8 cellular contexts compared by ENCODE assay signal in genomic region chr5:181241393-181241975, GRCh38. TPM values are rescaled to one million over a fixed set of nuclear protein-coding genes. Genes with fewer than 3 reads are reported as not detected.
DNase-seq lines count a peak whose midpoint lies in the region; FAIRE-seq and TF ChIP-seq lines count a peak whose summit lies in the region.

No MANE protein-coding gene starts in this region.

- H3K4me2 ChIP-seq in H1 (ENCODE audit: insufficient read depth in 1 of 2, low read depth in 2 of 2, low read length in 2 of 2), result peak overlapping the region; percentile 81 to 97

- H2BK12ac ChIP-seq in H1 (ENCODE audit: low read depth, low read length), result no peak overlapping the region

- H3K36me3 ChIP-seq in SJCRH30 (peaks cover 67% of the 10 kb centered on the region), H1 (ENCODE audit: control insufficient read depth in 2 of 4, insufficient read depth in 4 of 4, low read length in 3 of 4) (peaks cover 57 to 68% (median 63%) of the 10 kb centered on the region in 4 experiments), uterus (no peaks in the 10 kb centered on the region)

- TF ChIP-seq RAD21 in H1 (IDR thresholded peaks at IDR 0.05 in 1 of 2, conservative IDR thresholded peaks at IDR 0.05 in 1 of 2; ENCODE audit: low read depth in 2 of 2, low read length in 2 of 2), result no peak

- H3K27me3 Mint-ChIP-seq in osteocyte (ENCODE audit: unreplicated experiment), result no peaks in the 10 kb centered on the region

- H2BK120ac ChIP-seq in H1 (replicated peaks; ENCODE audit: low read depth, low read length), result no peak overlapping the region

- FAIRE-seq in H1 (lab: Jason Lieb, UNC), result no peak

- H3K4ac ChIP-seq in H1 (replicated peaks; ENCODE audit: insufficient read length, low read depth, low read length), result no peak overlapping the region

- H3K4me3 Mint-ChIP-seq in osteocyte (ENCODE audit: unreplicated experiment), result peak overlapping the region; percentile 94

- peak; percentile 41 for DNase-seq in GM13976 (ENCODE audit: low spot score)
- no peak for DNase-seq in SJCRH30
- DNase-seq in H1 (ENCODE audit: low read depth in 1 of 2, low spot score in 2 of 2), result no peak
- no peak for DNase-seq in osteocyte (ENCODE audit: extremely low spot score, unreplicated experiment)
- DNase-seq in NCI-H446 (lab: John Stamatoyannopoulos, UW), result no peak
- DNase-seq in Kasumi-1 (lab: John Stamatoyannopoulos, UW), result no peak
- no peak for DNase-seq in midbrain (lab: John Stamatoyannopoulos, UW)
- DNase-seq in uterus, result no peak

- H3K27ac ChIP-seq in SJCRH30, result no peak overlapping the region
- H3K27ac ChIP-seq in H1 (ENCODE audit: low read depth, low read length), result 0 out of 2 replicates have a peak overlapping the region, but pooled peaks have one; percentile 36
- H3K27ac ChIP-seq in uterus, result no peak overlapping the region

- WGBS in H1 (ENCODE audit: extremely low coverage in 1 of 2, insufficient coverage in 1 of 2, insufficient read length in 1 of 2, insufficient replicate concordance in 2 of 2, low coverage in 1 of 2, low lambda C conversion rate in 2 of 2, missing lambda C conversion rate in 1 of 2), 2 experiments, result 85% methylated on average over 5 of the region's 6 CpGs; no CpG with 5 or more reads in 1 of the 2 experiments

- H3K27me3 ChIP-seq in SJCRH30, result no peaks in the 10 kb centered on the region
- H3K27me3 ChIP-seq in H1 (replicated peaks in 1 of 4; ENCODE audit: control insufficient read depth in 3 of 4, extremely low read depth in 1 of 4, insufficient read depth in 3 of 4, low read length in 3 of 4), result no peaks in the 10 kb centered on the region
- H3K27me3 ChIP-seq in uterus, result no peaks in the 10 kb centered on the region

- H3K56ac ChIP-seq in H1 (replicated peaks; ENCODE audit: insufficient read length, low read depth, low read length), result no peak overlapping the region

- no peak for TF ChIP-seq EP300 in H1 (IDR thresholded peaks at IDR 0.05; ENCODE audit: borderline replicate concordance in 1 of 2, low read depth in 2 of 2, low read length in 2 of 2)

- no peak overlapping the region for H3K23ac ChIP-seq in H1 (ENCODE audit: insufficient read length)

- no peak overlapping the region for H2BK15ac ChIP-seq in H1 (ENCODE audit: low read length)

- peaks cover 44% of the 10 kb centered on the region for H3K4me1 Mint-ChIP-seq in osteocyte (ENCODE audit: unreplicated experiment)

- H3K9ac ChIP-seq in H1 (replicated peaks in 1 of 4; ENCODE audit: extremely low read depth in 1 of 4, low read depth in 3 of 4, low read length in 3 of 4), result peak overlapping the region; percentile 65 to 99 (median 98); a peak in 6 of 7 replicates

- CTCF ChIA-PET in H1 (lab: Charles Lee; ENCODE audit: partially characterized antibody), result interaction anchor here (1.0 kb wide), 1 partner anchor 38 kb away, joined by 3 read pairs; no protein-coding TSS in a partner anchor

- H3K14ac ChIP-seq in H1 (ENCODE audit: insufficient read length), result no peak overlapping the region

- H3K23me2 ChIP-seq in H1 (ENCODE audit: low read depth, low read length), result peaks cover 9% of the 10 kb centered on the region; the same call in 1 of the 2 replicates

- TF ChIP-seq POLR2A in H1 (IDR thresholded peaks at IDR 0.05; ENCODE audit: control extremely low read depth in 1 of 2, low read depth in 2 of 2, low read length in 2 of 2) (peak in 1 of 2 experiments; percentile 54; a peak in 2 of 3 replicates), uterus (IDR thresholded peaks at IDR 0.05) (no peak)

- in situ Hi-C loops in GM13976 (cut with MboI; ENCODE audit: low sequenced_read_pairs, unreplicated experiment), result no loop called here

- H3K9me3 Mint-ChIP-seq in osteocyte (ENCODE audit: unreplicated experiment), result no peaks in the 10 kb centered on the region

- peak overlapping the region; percentile 100 for H3K27ac Mint-ChIP-seq in osteocyte (ENCODE audit: unreplicated experiment)

- no peak overlapping the region for H4K8ac ChIP-seq in H1 (ENCODE audit: extremely low read depth, insufficient read depth, low read length)

- H2BK5ac ChIP-seq in H1 (ENCODE audit: low read depth, low read length), result 0 out of 2 replicates have a peak overlapping the region, but pooled peaks have one; percentile 32

- H3K18ac ChIP-seq in H1 (ENCODE audit: extremely low read depth, low read length), result no peak overlapping the region

- H4K20me1 ChIP-seq in H1 (replicated peaks in 1 of 2; ENCODE audit: control insufficient read depth in 1 of 2, insufficient read depth in 2 of 2, low read length in 2 of 2), result peaks cover 26 to 31% of the 10 kb centered on the region in 2 experiments

- H2AFZ ChIP-seq in H1 (ENCODE audit: low read length), result no peak overlapping the region

- H3K4me3 ChIP-seq in SJCRH30 (peak overlapping the region; percentile 83), H1 (ENCODE audit: extremely low read depth in 1 of 4, insufficient read depth in 2 of 4, low read depth in 3 of 4, low read length in 4 of 4) (peak overlapping the region; percentile 83 to 100 (median 96); a peak in 5 of 8 replicates), uterus (no peak overlapping the region)

- H3K4me1 ChIP-seq in SJCRH30, result peaks cover 5% of the 10 kb centered on the region; the same call in 1 of the 2 replicates
- peaks cover 5 to 19% (median 10%) of the 10 kb centered on the region in 4 experiments for H3K4me1 ChIP-seq in H1 (replicated peaks in 1 of 4; ENCODE audit: control insufficient read depth in 3 of 4, insufficient read depth in 4 of 4, low read length in 3 of 4)
- H3K4me1 ChIP-seq in uterus, result peaks cover 0 to 17% of the 10 kb centered on the region in 2 donors

- no peak overlapping the region for H4K5ac ChIP-seq in H1 (ENCODE audit: insufficient read length, low read depth, low read length)

- intact Hi-C loops in uterus (cut with DNase I; ENCODE audit: low total_unique reads), result no loop called here

- POLR2A ChIA-PET in H1 (lab: Charles Lee; ENCODE audit: partially characterized antibody), result interaction anchor here (0.6 to 34.2 kb wide), 16 partner anchors 4 to 855 kb away, joined by 3 to 1334 read pairs (median 8); partner anchors contain the start of genes RACK1, TRIM41, TRIM52 and TRIM7

- peaks cover 9% of the 10 kb centered on the region for H3K79me1 ChIP-seq in H1 (ENCODE audit: low read depth, low read length)

- peaks cover 40% of the 10 kb centered on the region for H3K36me3 Mint-ChIP-seq in osteocyte (ENCODE audit: unreplicated experiment)

- H3K79me2 ChIP-seq in H1 (ENCODE audit: control insufficient read depth in 1 of 2, insufficient read depth in 2 of 2, low read length in 2 of 2), result peaks cover 22 to 51% of the 10 kb centered on the region in 2 experiments

- H3K9me3 ChIP-seq in SJCRH30 (replicated peaks) (no peaks in the 10 kb centered on the region), H1 (ENCODE audit: insufficient read depth in 2 of 2, low read depth in 1 of 2, low read length in 1 of 2) (no peaks in the 10 kb centered on the region), uterus (no peaks in the 10 kb centered on the region)

- no peak overlapping the region for H2AK5ac ChIP-seq in H1 (ENCODE audit: low read depth, low read length)

- no peak overlapping the region for H2BK20ac ChIP-seq in H1 (ENCODE audit: low read length)

- H4K91ac ChIP-seq in H1 (replicated peaks; ENCODE audit: insufficient read length, low read length), result no peak overlapping the region

- no peak for TF ChIP-seq CTCF in GM13976 (IDR thresholded peaks at IDR 0.05; ENCODE audit: borderline replicate concordance, control extremely low read depth, extremely low read depth, insufficient read depth, missing control alignments)
- no peak for TF ChIP-seq CTCF in H1 (IDR thresholded peaks at IDR 0.05; ENCODE audit: control extremely low read depth in 1 of 3, insufficient read depth in 1 of 3, low read depth in 1 of 3, low read length in 3 of 3)
- TF ChIP-seq CTCF in osteocyte (IDR thresholded peaks at IDR 0.05), result no peak
- TF ChIP-seq CTCF in uterus (IDR thresholded peaks at IDR 0.05), result no peak

RNA-seq across cellular contexts. Expression of gene RACK1, which starts 2.2 kb away (rescaled TPM):
- 5,838 and 6,264 TPM in 2 replicates for total RNA-seq in SJCRH30 (2014; rRNA removed; shearing (Covaris generic))
- total RNA-seq in H1 (2021; fragmentation: NEBNext Ultra II Directional; extraction: Animal tissue kit (Norgen Biotek cat#: 25700)), result 2,564 and 2,589 TPM in 2 replicates
- polyA plus RNA-seq in H1 (2011; rRNA removed), result 7,578 and 7,971 TPM in 2 replicates
- 6,759 TPM for polyA plus RNA-seq in H1 (2011; cell fraction: cytosol; rRNA removed)
- polyA plus RNA-seq in H1 (2011; cell fraction: nucleus; rRNA removed), result 7,543 TPM
- polyA plus RNA-seq in H1 (2012, experiment 1 of 2), result 3,817 to 4,876 TPM (median 4,535 TPM) in 4 replicates
- polyA plus RNA-seq in H1 (2012, experiment 2 of 2), result 4,888 TPM
- 2,646 TPM for polyA plus RNA-seq in H1 (2013, experiment 1 of 2)
- polyA plus RNA-seq in H1 (2013, experiment 2 of 2), result 2,607 TPM
- polyA minus RNA-seq in H1 (2011; rRNA and poly(A)+ RNA removed), result 7,141 and 7,318 TPM in 2 replicates
- polyA minus RNA-seq in H1 (2011; cell fraction: cytosol; rRNA and poly(A)+ RNA removed), result 3,305 TPM
- polyA minus RNA-seq in H1 (2011; cell fraction: nucleus; rRNA and poly(A)+ RNA removed), result 3,286 TPM
- 1,869 and 1,921 TPM in 2 replicates for total RNA-seq in osteocyte
- total RNA-seq in uterus, result 1,000 to 10,000 TPM; 1,656 to 5,035 (median 2,557) TPM

RNA-seq across cellular contexts. Expression of gene TRIM41, which starts 18.4 kb away (rescaled TPM):
- total RNA-seq in SJCRH30 (2014; rRNA removed; shearing (Covaris generic)), result 15.2 and 17.8 TPM in 2 replicates
- total RNA-seq in H1 (2021; fragmentation: NEBNext Ultra II Directional; extraction: Animal tissue kit (Norgen Biotek cat#: 25700)), result 21.2 and 21.6 TPM in 2 replicates
- 12.9 and 18.0 TPM in 2 replicates for polyA plus RNA-seq in H1 (2011; rRNA removed)
- polyA plus RNA-seq in H1 (2011; cell fraction: cytosol; rRNA removed), result 19.8 TPM
- 79.7 TPM for polyA plus RNA-seq in H1 (2011; cell fraction: nucleus; rRNA removed)
- polyA plus RNA-seq in H1 (2012, experiment 1 of 2), result 19.4 to 26.5 TPM (median 23.3 TPM) in 4 replicates
- polyA plus RNA-seq in H1 (2012, experiment 2 of 2), result 10.8 TPM
- 15.0 TPM for polyA plus RNA-seq in H1 (2013, experiment 1 of 2)
- polyA plus RNA-seq in H1 (2013, experiment 2 of 2), result 13.5 TPM
- 4.7 and 7.7 TPM in 2 replicates for polyA minus RNA-seq in H1 (2011; rRNA and poly(A)+ RNA removed)
- 6.7 TPM for polyA minus RNA-seq in H1 (2011; cell fraction: cytosol; rRNA and poly(A)+ RNA removed)
- polyA minus RNA-seq in H1 (2011; cell fraction: nucleus; rRNA and poly(A)+ RNA removed), result 19.8 TPM
- total RNA-seq in osteocyte, result 25.2 and 27.1 TPM in 2 replicates
- total RNA-seq in uterus, result 10 to 100 TPM in 2 of 4 donors, 1 to 10 TPM in 2; 4.7 to 18.8 (median 12.2) TPM

RNA-seq across cellular contexts. Expression of gene TRIM52, which starts 19.5 kb away (rescaled TPM):
- 5.3 and 7.9 TPM in 2 replicates for total RNA-seq in SJCRH30 (2014; rRNA removed; shearing (Covaris generic))
- 5.7 and 6.2 TPM in 2 replicates for total RNA-seq in H1 (2021; fragmentation: NEBNext Ultra II Directional; extraction: Animal tissue kit (Norgen Biotek cat#: 25700))
- 2.3 and 4.2 TPM in 2 replicates for polyA plus RNA-seq in H1 (2011; rRNA removed)
- 6.2 TPM for polyA plus RNA-seq in H1 (2011; cell fraction: cytosol; rRNA removed)
- 6.8 TPM for polyA plus RNA-seq in H1 (2011; cell fraction: nucleus; rRNA removed)
- 8.8 to 10.6 TPM (median 9.8 TPM) in 4 replicates for polyA plus RNA-seq in H1 (2012, experiment 1 of 2)
- polyA plus RNA-seq in H1 (2012, experiment 2 of 2), result 0.70 TPM
- polyA plus RNA-seq in H1 (2013, experiment 1 of 2), result 5.1 TPM
- polyA plus RNA-seq in H1 (2013, experiment 2 of 2), result 4.3 TPM
- 5.5 and 6.2 TPM in 2 replicates for polyA minus RNA-seq in H1 (2011; rRNA and poly(A)+ RNA removed)
- polyA minus RNA-seq in H1 (2011; cell fraction: cytosol; rRNA and poly(A)+ RNA removed), result 2.3 TPM
- 4.6 TPM for polyA minus RNA-seq in H1 (2011; cell fraction: nucleus; rRNA and poly(A)+ RNA removed)
- total RNA-seq in osteocyte (12.8 and 13.7 TPM in 2 replicates), uterus (10 to 100 TPM in 2 of 4 donors, 1 to 10 TPM in 2; 1.2 to 22.1 (median 13.9) TPM)

RNA-seq across cellular contexts. Expression of gene TRIM7, which starts 36.5 kb away (rescaled TPM):
- 6.9 and 9.0 TPM in 2 replicates for total RNA-seq in SJCRH30 (2014; rRNA removed; shearing (Covaris generic))
- total RNA-seq in H1 (2021; fragmentation: NEBNext Ultra II Directional; extraction: Animal tissue kit (Norgen Biotek cat#: 25700)), result 0.44 and 0.47 TPM in 2 replicates
- 0.36 and 0.57 TPM in 2 replicates for polyA plus RNA-seq in H1 (2011; rRNA removed)
- 0.62 TPM for polyA plus RNA-seq in H1 (2011; cell fraction: cytosol; rRNA removed)
- 0.54 TPM for polyA plus RNA-seq in H1 (2011; cell fraction: nucleus; rRNA removed)
- 0.35 to 1.0 TPM (median 0.45 TPM) in 4 replicates for polyA plus RNA-seq in H1 (2012, experiment 1 of 2)
- polyA plus RNA-seq in H1 (2012, experiment 2 of 2), result 0.55 TPM
- 0.53 TPM for polyA plus RNA-seq in H1 (2013, experiment 1 of 2)
- polyA plus RNA-seq in H1 (2013, experiment 2 of 2), result 0.28 TPM
- 0.05 TPM in 1 of 2 replicates, not detected in the other for polyA minus RNA-seq in H1 (2011; rRNA and poly(A)+ RNA removed)
- not detected for polyA minus RNA-seq in H1 (2011; cell fraction: cytosol; rRNA and poly(A)+ RNA removed)
- 0.60 TPM for polyA minus RNA-seq in H1 (2011; cell fraction: nucleus; rRNA and poly(A)+ RNA removed)
- total RNA-seq in osteocyte, result 3.8 and 4.0 TPM in 2 replicates
- 1 to 10 TPM; 1.2 to 7.7 (median 1.6) TPM for total RNA-seq in uterus

Comparison
In these comparisons a context has a peak if more than half of its experiments do, and no peak if none do; other contexts are left out.
1. H3K4me3 ChIP-seq: peak in SJCRH30 (single experiment) and H1 (4 of 4); none in uterus (0 of 2).